In genomic region chr1:9539165-9539828, GRCh38 we compare ENCODE assay signal across 8 cellular contexts. TPM values are rescaled to one million over a fixed set of nuclear protein-coding genes. Genes with fewer than 3 reads are reported as not detected.
DNase-seq lines count a peak whose midpoint lies in the region; ATAC-seq and TF ChIP-seq lines count a peak whose summit lies in the region.

Gene SLC25A33, plus strand, starts transcription at chr1:9539465. Its CDS starts 227 bp downstream, at chr1:9539692.

- peak within 1 kb of the TSS; percentile 69 for H3K27ac Mint-ChIP-seq in activated T-helper 17 cell treated with anti-CD3 and anti-CD28 coated beads, Interleukin-2, amount 50 U/mL, for 72 hours
- peak within 1 kb of the TSS; percentile 87 to 91 for H3K27ac Mint-ChIP-seq in natural killer cell

- no peak for TF ChIP-seq CTCF in natural killer cell (IDR thresholded peaks at IDR 0.05)

- DNase-seq in EH (ENCODE audit: low read depth) (peak; percentile 96), GOT3 (lab: John Stamatoyannopoulos, UW) (peak; percentile 94), LHCN-M2 (ENCODE audit: low read depth) (peak; percentile 95), RPMI8226 (peak; percentile 99), fibroblast of peridontal ligament (ENCODE audit: extremely low read depth) (peak; percentile 97), natural killer cell (peak; percentile 99)
- peak; percentile 88 to 96 (median 95) for DNase-seq in stimulated activated naive CD4-positive, alpha-beta T cell (lab: John Stamatoyannopoulos, UW)

- H3K36me3 Mint-ChIP-seq in activated T-helper 17 cell treated with anti-CD3 and anti-CD28 coated beads, Interleukin-2, amount 50 U/mL, for 72 hours (ENCODE audit: low read depth), result peaks cover 10% of the 10 kb centered on the region
- H3K36me3 Mint-ChIP-seq in natural killer cell, result no peaks in the 10 kb centered on the region

- peak within 1 kb of the TSS; percentile 84 for H3K4me3 Mint-ChIP-seq in activated T-helper 17 cell treated with anti-CD3 and anti-CD28 coated beads, Interleukin-2, amount 50 U/mL, for 72 hours
- peak within 1 kb of the TSS; percentile 89 for H3K4me3 Mint-ChIP-seq in natural killer cell

- intact Hi-C loops in natural killer cell (cut with micrococcal nuclease), result loop anchor here (1.0 kb wide), 1 partner anchor 49 kb away; the partner anchor contains the start of gene TMEM201

- no peaks in the 10 kb centered on the region for H3K27me3 Mint-ChIP-seq in activated T-helper 17 cell treated with anti-CD3 and anti-CD28 coated beads, Interleukin-2, amount 50 U/mL, for 72 hours
- no peaks in the 10 kb centered on the region for H3K27me3 Mint-ChIP-seq in natural killer cell (ENCODE audit: low read depth in 2 of 2)

- H3K4me1 Mint-ChIP-seq in activated T-helper 17 cell treated with anti-CD3 and anti-CD28 coated beads, Interleukin-2, amount 50 U/mL, for 72 hours, result peaks cover 10% of the 10 kb centered on the region
- peaks cover 12 to 27% of the 10 kb centered on the region in 2 donors for H3K4me1 Mint-ChIP-seq in natural killer cell

- ATAC-seq in activated T-helper 17 cell treated with anti-CD3 and anti-CD28 coated beads, Interleukin-2, amount 50 U/mL, for 72 hours (replicated peaks), result peak; percentile 98
- ATAC-seq in natural killer cell, result peak; percentile 95 to 100 (median 96)

- H3K9me3 Mint-ChIP-seq in activated T-helper 17 cell treated with anti-CD3 and anti-CD28 coated beads, Interleukin-2, amount 50 U/mL, for 72 hours, result no peaks in the 10 kb centered on the region
- no peaks in the 10 kb centered on the region for H3K9me3 Mint-ChIP-seq in natural killer cell

RNA-seq across cellular contexts. Expression of gene SLC25A33, which starts in this region (rescaled TPM):
- total RNA-seq in LHCN-M2 (2014; rRNA removed) (5.5 and 5.8 TPM in 2 replicates), natural killer cell (1 to 10 TPM; 7.0 to 9.0 (median 7.6) TPM)
- polyA plus RNA-seq in LHCN-M2 (2012), result 2.7 TPM
- 1 to 10 TPM; 3.6 to 7.6 TPM for total RNA-seq in activated T-helper 17 cell treated with anti-CD3 and anti-CD28 coated beads, Interleukin-2, amount 50 U/mL, for 72 hours

Comparison
In these comparisons a context has a peak if more than half of its experiments do, and no peak if none do; other contexts are left out.
1. Peak in every context shown above with its lines: DNase-seq and ATAC-seq.